In the genomic region with DNA sequence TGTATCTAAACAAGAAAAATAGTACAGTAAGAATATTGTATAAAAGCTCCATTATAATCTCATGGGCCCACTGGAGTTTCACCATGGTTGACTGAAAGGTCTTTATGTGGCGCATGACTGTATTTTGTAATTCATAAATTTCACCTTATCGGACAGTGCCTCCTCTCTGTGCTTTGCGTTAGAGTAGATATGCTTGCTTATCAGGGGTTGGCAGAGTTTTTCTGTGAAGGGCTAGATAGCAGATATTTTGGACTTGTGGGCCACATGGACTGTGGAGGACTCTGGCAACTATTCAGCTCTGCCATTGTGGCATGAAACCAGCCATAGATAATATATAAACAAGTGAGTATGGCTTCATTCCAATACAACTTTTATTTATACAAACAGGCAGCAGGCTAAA, we compare ENCODE assay signal across 1 cellular context.
TF ChIP-seq lines count a peak whose summit lies in the region.

No MANE protein-coding gene starts in this region.

TF ChIP-seq in K562, 482 proteins besides CTCF, POLR2A, EP300 and RAD21 (continued from another document and continues in another):
- peak; percentile 87; the same call in 1 of the 2 replicates for TF ChIP-seq ERF (CRISPR knock-in tag; IDR thresholded peaks at IDR 0.05)
- no peak for TF ChIP-seq RAD51 (IDR thresholded peaks at IDR 0.05; ENCODE audit: borderline replicate concordance, low read depth)
- TF ChIP-seq, protein P1, sequence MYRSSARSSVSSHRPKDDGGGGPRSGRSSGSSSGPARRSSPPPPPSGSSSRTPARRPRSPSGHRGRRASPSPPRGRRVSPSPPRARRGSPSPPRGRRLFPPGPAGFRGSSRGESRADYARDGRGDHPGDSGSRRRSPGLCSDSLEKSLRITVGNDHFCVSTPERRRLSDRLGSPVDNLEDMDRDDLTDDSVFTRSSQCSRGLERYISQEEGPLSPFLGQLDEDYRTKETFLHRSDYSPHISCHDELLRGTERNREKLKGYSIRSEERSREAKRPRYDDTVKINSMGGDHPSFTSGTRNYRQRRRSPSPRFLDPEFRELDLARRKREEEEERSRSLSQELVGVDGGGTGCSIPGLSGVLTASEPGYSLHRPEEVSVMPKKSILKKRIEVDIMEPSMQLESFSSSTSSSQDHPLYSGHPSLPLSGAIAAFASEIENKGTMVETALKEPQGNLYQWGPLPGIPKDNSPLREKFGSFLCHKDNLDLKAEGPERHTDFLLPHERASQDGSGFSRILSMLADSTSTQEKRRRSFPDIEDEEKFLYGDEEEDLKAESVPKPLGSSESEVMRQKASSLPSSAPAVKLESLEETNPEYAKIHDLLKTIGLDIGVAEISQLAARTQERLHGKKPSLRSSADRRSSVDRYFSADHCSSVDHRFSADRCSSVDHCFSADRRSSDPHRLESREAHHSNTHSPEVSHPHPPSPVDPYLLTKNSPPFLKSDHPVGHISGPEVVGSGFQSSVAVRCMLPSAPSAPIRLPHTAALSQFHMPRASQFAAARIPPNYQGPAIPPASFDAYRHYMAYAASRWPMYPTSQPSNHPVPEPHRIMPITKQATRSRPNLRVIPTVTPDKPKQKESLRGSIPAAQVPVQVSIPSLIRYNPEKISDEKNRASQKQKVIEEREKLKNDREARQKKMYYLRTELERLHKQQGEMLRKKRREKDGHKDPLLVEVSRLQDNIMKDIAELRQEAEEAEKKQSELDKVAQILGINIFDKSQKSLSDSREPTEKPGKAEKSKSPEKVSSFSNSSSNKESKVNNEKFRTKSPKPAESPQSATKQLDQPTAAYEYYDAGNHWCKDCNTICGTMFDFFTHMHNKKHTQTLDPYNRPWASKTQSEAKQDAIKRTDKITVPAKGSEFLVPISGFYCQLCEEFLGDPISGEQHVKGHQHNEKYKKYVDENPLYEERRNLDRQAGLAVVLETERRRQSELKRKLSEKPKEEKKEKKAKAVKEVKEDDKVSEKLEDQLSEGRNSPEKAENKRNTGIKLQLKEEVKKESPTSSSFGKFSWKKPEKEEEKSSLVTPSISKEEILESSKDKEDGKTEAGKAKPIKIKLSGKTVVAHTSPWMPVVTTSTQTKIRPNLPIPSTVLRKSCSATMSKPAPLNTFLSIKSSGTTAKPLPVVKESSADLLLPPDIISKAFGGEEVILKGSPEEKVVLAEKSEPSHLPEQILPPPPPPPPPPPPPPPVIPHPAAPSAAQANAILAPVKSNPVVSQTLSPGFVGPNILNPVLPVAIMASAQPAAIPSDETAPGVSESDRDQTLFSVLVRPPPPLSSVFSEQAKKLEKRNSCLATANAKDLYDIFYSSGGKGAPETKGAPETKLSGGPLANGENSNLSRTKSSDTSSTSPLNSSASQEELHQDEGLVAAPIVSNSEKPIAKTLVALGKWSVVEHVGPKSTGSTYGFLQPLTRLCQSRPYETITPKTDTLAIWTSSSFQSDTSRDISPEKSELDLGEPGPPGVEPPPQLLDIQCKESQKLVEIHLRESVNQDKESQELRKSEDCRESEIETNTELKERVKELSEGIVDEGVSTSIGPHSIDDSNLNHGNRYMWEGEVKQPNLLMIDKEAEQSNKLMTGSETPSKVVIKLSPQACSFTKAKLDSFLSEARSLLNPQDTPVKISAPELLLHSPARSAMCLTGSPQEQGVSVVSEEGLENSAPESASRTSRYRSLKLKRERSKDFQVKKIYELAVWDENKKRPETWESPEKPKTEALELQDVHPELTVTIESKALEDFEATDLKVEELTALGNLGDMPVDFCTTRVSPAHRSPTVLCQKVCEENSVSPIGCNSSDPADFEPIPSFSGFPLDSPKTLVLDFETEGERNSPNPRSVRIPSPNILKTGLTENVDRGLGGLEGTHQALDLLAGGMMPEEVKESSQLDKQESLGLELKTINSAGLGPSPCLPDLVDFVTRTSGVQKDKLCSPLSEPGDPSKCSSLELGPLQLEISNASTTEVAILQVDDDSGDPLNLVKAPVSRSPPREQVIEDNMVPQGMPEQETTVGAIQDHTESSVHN (IDR thresholded peaks at IDR 0.05; ENCODE audit: borderline replicate concordance in 1 of 2, low read depth in 1 of 2) = peak; percentile 68 to 88; a peak in 2 of 4 replicates
- peak; percentile 99 for TF ChIP-seq STAT5A (IDR thresholded peaks at IDR 0.05; ENCODE audit: borderline replicate concordance, low read length)
- peak; percentile 81 for TF ChIP-seq ZNF24 (IDR thresholded peaks at IDR 0.05)
- TF ChIP-seq ZNF311 (CRISPR knock-in tag; IDR thresholded peaks at IDR 0.05) = peak; percentile 92
- peak; percentile 98 for TF ChIP-seq ZNF175 (CRISPR knock-in tag; IDR thresholded peaks at IDR 0.05; ENCODE audit: low read depth)
- peak; percentile 78 for TF ChIP-seq ZNF79 (CRISPR knock-in tag; IDR thresholded peaks at IDR 0.05; ENCODE audit: low read depth)
- peak; percentile 49; the same call in 1 of the 2 replicates for TF ChIP-seq ZNF75A (CRISPR knock-in tag; IDR thresholded peaks at IDR 0.05)
- TF ChIP-seq ZNF134 (CRISPR knock-in tag; conservative IDR thresholded peaks at IDR 0.05) = peak; percentile 66; the same call in 1 of the 2 replicates
- no peak for TF ChIP-seq ZNF785 (CRISPR knock-in tag; IDR thresholded peaks at IDR 0.05)
- TF ChIP-seq BDP1 (IDR thresholded peaks at IDR 0.05; ENCODE audit: insufficient read depth, insufficient read length) = no peak
- peak; percentile 97 to 98 for TF ChIP-seq ARNT (IDR thresholded peaks at IDR 0.05)
- TF ChIP-seq NBN (IDR thresholded peaks at IDR 0.05; ENCODE audit: low read depth) = peak; percentile 70; the same call in 1 of the 2 replicates
- TF ChIP-seq, protein P2, sequence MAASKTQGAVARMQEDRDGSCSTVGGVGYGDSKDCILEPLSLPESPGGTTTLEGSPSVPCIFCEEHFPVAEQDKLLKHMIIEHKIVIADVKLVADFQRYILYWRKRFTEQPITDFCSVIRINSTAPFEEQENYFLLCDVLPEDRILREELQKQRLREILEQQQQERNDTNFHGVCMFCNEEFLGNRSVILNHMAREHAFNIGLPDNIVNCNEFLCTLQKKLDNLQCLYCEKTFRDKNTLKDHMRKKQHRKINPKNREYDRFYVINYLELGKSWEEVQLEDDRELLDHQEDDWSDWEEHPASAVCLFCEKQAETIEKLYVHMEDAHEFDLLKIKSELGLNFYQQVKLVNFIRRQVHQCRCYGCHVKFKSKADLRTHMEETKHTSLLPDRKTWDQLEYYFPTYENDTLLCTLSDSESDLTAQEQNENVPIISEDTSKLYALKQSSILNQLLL (CRISPR knock-in tag; IDR thresholded peaks at IDR 0.05; ENCODE audit: borderline replicate concordance) = no peak
- TF ChIP-seq, protein P3, sequence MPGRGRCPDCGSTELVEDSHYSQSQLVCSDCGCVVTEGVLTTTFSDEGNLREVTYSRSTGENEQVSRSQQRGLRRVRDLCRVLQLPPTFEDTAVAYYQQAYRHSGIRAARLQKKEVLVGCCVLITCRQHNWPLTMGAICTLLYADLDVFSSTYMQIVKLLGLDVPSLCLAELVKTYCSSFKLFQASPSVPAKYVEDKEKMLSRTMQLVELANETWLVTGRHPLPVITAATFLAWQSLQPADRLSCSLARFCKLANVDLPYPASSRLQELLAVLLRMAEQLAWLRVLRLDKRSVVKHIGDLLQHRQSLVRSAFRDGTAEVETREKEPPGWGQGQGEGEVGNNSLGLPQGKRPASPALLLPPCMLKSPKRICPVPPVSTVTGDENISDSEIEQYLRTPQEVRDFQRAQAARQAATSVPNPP (IDR thresholded peaks at IDR 0.05; ENCODE audit: borderline replicate concordance, insufficient read depth, insufficient read length) = no peak
- TF ChIP-seq, protein P4, sequence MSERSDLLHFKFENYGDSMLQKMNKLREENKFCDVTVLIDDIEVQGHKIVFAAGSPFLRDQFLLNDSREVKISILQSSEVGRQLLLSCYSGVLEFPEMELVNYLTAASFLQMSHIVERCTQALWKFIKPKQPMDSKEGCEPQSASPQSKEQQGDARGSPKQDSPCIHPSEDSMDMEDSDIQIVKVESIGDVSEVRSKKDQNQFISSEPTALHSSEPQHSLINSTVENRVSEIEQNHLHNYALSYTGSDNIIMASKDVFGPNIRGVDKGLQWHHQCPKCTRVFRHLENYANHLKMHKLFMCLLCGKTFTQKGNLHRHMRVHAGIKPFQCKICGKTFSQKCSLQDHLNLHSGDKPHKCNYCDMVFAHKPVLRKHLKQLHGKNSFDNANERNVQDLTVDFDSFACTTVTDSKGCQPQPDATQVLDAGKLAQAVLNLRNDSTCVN (CRISPR knock-in tag; IDR thresholded peaks at IDR 0.05) = peak; percentile 62; the same call in 1 of the 2 replicates
- TF ChIP-seq MEIS2 (IDR thresholded peaks at IDR 0.05; ENCODE audit: partially characterized antibody) = peak; percentile 97
- TF ChIP-seq SMARCA5 (IDR thresholded peaks at IDR 0.05) = no peak
- TF ChIP-seq, protein P5, sequence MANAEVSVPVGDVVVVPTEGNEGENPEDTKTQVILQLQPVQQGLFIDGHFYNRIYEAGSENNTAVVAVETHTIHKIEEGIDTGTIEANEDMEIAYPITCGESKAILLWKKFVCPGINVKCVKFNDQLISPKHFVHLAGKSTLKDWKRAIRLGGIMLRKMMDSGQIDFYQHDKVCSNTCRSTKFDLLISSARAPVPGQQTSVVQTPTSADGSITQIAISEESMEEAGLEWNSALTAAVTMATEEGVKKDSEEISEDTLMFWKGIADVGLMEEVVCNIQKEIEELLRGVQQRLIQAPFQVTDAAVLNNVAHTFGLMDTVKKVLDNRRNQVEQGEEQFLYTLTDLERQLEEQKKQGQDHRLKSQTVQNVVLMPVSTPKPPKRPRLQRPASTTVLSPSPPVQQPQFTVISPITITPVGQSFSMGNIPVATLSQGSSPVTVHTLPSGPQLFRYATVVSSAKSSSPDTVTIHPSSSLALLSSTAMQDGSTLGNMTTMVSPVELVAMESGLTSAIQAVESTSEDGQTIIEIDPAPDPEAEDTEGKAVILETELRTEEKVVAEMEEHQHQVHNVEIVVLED (CRISPR knock-in tag; IDR thresholded peaks at IDR 0.05) = peak; percentile 50; the same call in 1 of the 2 replicates
- TF ChIP-seq SUPT5H (IDR thresholded peaks at IDR 0.05) = no peak
- TF ChIP-seq DPF2 (IDR thresholded peaks at IDR 0.05) = peak; percentile 100
- peak; percentile 95 for TF ChIP-seq FOSL1 (tag; conservative IDR thresholded peaks at IDR 0.05)
- no peak for TF ChIP-seq ZNF224 (CRISPR knock-in tag; IDR thresholded peaks at IDR 0.05)
- TF ChIP-seq, protein P6, sequence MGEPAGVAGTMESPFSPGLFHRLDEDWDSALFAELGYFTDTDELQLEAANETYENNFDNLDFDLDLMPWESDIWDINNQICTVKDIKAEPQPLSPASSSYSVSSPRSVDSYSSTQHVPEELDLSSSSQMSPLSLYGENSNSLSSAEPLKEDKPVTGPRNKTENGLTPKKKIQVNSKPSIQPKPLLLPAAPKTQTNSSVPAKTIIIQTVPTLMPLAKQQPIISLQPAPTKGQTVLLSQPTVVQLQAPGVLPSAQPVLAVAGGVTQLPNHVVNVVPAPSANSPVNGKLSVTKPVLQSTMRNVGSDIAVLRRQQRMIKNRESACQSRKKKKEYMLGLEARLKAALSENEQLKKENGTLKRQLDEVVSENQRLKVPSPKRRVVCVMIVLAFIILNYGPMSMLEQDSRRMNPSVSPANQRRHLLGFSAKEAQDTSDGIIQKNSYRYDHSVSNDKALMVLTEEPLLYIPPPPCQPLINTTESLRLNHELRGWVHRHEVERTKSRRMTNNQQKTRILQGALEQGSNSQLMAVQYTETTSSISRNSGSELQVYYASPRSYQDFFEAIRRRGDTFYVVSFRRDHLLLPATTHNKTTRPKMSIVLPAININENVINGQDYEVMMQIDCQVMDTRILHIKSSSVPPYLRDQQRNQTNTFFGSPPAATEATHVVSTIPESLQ (CRISPR knock-in tag; IDR thresholded peaks at IDR 0.05) = no peak
- TF ChIP-seq KDM4B (IDR thresholded peaks at IDR 0.05; ENCODE audit: borderline replicate concordance in 2 of 2, low read depth in 1 of 2) = no peak
- no peak for TF ChIP-seq FIP1L1 (IDR thresholded peaks at IDR 0.05; ENCODE audit: low read depth, low read length, poor library complexity, severe bottlenecking)
- TF ChIP-seq CBX2 (IDR thresholded peaks at IDR 0.05; ENCODE audit: insufficient read depth, low read length, poor library complexity, severe bottlenecking) = no peak
- no peak for TF ChIP-seq CHD2 (IDR thresholded peaks at IDR 0.05; ENCODE audit: low read depth, low read length)
- TF ChIP-seq SP2 (IDR thresholded peaks at IDR 0.05; ENCODE audit: extremely low read depth, low read depth, low read length, poor library complexity, severe bottlenecking) = no peak
- TF ChIP-seq JUND (IDR thresholded peaks at IDR 0.05; ENCODE audit: borderline replicate concordance, low read depth, low read length) = peak; percentile 85
- peak; percentile 8; the same call in 1 of the 3 replicates for TF ChIP-seq JUND (tag; IDR thresholded peaks at IDR 0.05; ENCODE audit: borderline replicate concordance, low read depth, low read length)
- no peak for TF ChIP-seq ZNF830 (CRISPR knock-in tag; IDR thresholded peaks at IDR 0.05)
- TF ChIP-seq PTRF (tag; IDR thresholded peaks at IDR 0.05) = no peak
- no peak for TF ChIP-seq WHSC1 (IDR thresholded peaks at IDR 0.05; ENCODE audit: low read length)
- TF ChIP-seq, protein P7, sequence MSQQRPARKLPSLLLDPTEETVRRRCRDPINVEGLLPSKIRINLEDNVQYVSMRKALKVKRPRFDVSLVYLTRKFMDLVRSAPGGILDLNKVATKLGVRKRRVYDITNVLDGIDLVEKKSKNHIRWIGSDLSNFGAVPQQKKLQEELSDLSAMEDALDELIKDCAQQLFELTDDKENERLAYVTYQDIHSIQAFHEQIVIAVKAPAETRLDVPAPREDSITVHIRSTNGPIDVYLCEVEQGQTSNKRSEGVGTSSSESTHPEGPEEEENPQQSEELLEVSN (IDR thresholded peaks at IDR 0.05; ENCODE audit: borderline replicate concordance in 1 of 2, extremely low read depth in 1 of 2, insufficient read depth in 1 of 2, insufficient read length in 1 of 2, low read depth in 1 of 2, low read length in 1 of 2, poor library complexity in 1 of 2, severe bottlenecking in 1 of 2) = peak in 1 of 2 experiments; percentile 20
- peak; percentile 100 for TF ChIP-seq MTA2 (IDR thresholded peaks at IDR 0.05; ENCODE audit: low read depth)
- TF ChIP-seq ARID1B (IDR thresholded peaks at IDR 0.05) = peak; percentile 100
- TF ChIP-seq CXXC5 (CRISPR knock-in tag; IDR thresholded peaks at IDR 0.05) = peak; percentile 100
- TF ChIP-seq, protein P8, sequence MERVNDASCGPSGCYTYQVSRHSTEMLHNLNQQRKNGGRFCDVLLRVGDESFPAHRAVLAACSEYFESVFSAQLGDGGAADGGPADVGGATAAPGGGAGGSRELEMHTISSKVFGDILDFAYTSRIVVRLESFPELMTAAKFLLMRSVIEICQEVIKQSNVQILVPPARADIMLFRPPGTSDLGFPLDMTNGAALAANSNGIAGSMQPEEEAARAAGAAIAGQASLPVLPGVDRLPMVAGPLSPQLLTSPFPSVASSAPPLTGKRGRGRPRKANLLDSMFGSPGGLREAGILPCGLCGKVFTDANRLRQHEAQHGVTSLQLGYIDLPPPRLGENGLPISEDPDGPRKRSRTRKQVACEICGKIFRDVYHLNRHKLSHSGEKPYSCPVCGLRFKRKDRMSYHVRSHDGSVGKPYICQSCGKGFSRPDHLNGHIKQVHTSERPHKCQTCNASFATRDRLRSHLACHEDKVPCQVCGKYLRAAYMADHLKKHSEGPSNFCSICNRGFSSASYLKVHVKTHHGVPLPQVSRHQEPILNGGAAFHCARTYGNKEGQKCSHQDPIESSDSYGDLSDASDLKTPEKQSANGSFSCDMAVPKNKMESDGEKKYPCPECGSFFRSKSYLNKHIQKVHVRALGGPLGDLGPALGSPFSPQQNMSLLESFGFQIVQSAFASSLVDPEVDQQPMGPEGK (CRISPR knock-in tag; IDR thresholded peaks at IDR 0.05; ENCODE audit: borderline replicate concordance) = no peak
